In the genomic region with DNA sequence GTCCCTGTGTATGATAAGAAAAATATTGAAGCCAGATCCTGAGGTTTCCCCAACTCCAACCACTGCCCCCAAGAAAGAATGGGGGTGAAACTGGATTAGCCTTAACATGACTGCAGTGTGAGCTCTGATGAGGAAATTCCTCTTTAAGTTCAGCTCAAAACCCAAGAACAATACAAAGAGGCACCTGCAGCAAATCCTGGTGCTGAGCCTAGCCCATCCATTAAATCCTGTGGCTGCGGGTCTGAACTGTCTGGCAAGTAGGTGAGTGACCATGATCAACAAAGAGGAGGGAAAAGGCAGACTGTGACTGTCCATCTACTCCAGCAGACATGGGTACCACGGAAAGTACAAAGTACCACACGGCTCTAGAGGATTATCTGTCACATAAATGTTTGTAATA, we compare ENCODE assay signal across 14 cellular contexts.
"Had no signal": no experiment of that assay in that cellular context is flagged by ENCODE, and none has a peak within 500 bp of the region (broad histone marks: within the 10 kb centered on the region; RNA-seq: fewer than 3 reads in every experiment).

No MANE protein-coding gene starts in this region.

- H3K36me3 ChIP-seq: ascending aorta, left ventricle myocardium inferior, tibial nerve, uterus had no signal

- H3K27me3 Mint-ChIP-seq: T-cell had no signal

- ATAC-seq: T-cell had no signal

- DNase-seq: activated CD4-positive, CD25-positive, alpha-beta regulatory T cell treated with anti-CD3 and anti-CD28 coated beads, Interleukin-2, amount 50 U/mL, for 72 hours; activated naive CD4-positive, alpha-beta T cell treated with Interleukin-2 at 50 U/mL for 16 hours; activated T-cell treated with anti-CD3 and anti-CD28 coated beads for 4 hours; dorsolateral prefrontal cortex; left ventricle myocardium inferior; mesenchymal stem cell; retina; stimulated activated naive CD4-positive, alpha-beta T cell; T-cell; T-helper 9 cell; uterus had no signal

- H3K4me3 ChIP-seq: ascending aorta, dorsolateral prefrontal cortex, hepatocyte, left ventricle myocardium inferior, tibial nerve, uterus had no signal

- H2AFZ ChIP-seq: hepatocyte had no signal

- H3K36me3 Mint-ChIP-seq: T-cell had no signal

- H3K27ac ChIP-seq: ascending aorta, hepatocyte, left ventricle myocardium inferior, tibial nerve, uterus had no signal

- H3K27me3 ChIP-seq: ascending aorta, dorsolateral prefrontal cortex, hepatocyte, tibial nerve, uterus had no signal

- H3K9me3 Mint-ChIP-seq: T-cell had no signal

- H3K4me2 ChIP-seq: hepatocyte had no signal

- H3K4me3 Mint-ChIP-seq: T-cell had no signal

- H3K9me3 ChIP-seq: ascending aorta, left ventricle myocardium inferior, tibial nerve, uterus had no signal
